Comparison of ENCODE assay signal across 11 cellular contexts in the genomic region with DNA sequence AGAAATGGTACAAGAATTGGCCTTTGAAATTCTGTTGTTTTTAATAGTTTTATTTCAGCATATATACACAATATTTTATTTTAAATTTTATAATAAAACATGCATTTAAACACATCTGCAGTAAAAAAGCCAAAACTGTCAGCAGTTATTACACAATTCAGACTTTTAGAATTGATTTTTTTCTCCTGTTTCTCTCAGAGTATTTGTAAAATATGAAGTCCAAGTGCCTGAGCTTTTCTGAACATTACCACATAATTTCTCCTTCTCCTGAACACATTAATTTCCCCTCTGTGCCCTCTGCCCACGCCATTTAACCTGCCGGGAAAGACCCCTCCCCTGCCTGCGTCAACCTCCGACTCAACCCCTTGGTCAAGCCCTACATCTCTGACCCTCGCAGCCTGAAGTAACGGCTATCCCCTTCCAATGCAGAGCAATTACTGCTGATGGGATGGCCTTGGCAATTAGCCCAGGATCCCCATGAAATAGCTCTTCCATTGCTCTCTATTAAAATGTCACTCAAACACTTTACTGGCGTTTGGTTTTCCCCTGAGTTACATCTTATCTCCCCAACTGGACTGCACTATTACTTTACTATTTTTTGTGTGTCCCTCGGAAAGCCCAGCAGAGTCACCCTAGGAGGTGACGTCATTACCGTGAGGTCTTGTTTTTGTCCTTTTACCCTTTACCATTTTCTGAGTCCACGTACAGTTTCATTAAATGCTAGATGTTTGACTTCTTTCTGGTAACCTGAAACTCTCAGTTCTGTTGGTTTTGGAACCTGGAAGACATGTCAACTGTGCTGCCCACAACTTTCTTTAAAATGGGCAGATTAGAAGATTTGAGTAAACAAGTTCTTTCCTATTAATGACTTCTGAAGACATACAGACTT.
DNase-seq lines count a peak whose midpoint lies in the region; ATAC-seq and TF ChIP-seq lines count a peak whose summit lies in the region.
"Had no signal": no experiment of that assay in that cellular context is flagged by ENCODE, and none has a peak within 500 bp of the region (broad histone marks: within the 10 kb centered on the region; RNA-seq: fewer than 3 reads in every experiment).

No MANE protein-coding gene starts in this region.

- TF ChIP-seq CTCF in right lobe of liver (IDR thresholded peaks at IDR 0.05), result no peak
- no peak for TF ChIP-seq CTCF in spleen (IDR thresholded peaks at IDR 0.05 in 8 of 11, conservative IDR thresholded peaks at IDR 0.05 in 3 of 11)

- H3K27ac ChIP-seq in CD8-positive, alpha-beta memory T cell (ENCODE audit: low read depth, low read length), result no peak overlapping the region
- H3K27ac ChIP-seq in right lobe of liver, result no peak overlapping the region
- no peak overlapping the region for H3K27ac ChIP-seq in spleen
- H3K27ac ChIP-seq: SJCRH30 had no signal

- POLR2A ChIA-PET in CD8-positive, alpha-beta memory T cell (lab: Charles Lee), result interaction anchor here (0.7 kb wide), 1 partner anchor 19 kb away, joined by 3 read pairs; no protein-coding TSS in a partner anchor
- POLR2A ChIA-PET in activated CD4-positive, alpha-beta memory T cell treated with anti-CD3 and anti-CD28 coated beads for 36 hours (lab: Charles Lee), result interaction anchor here (1.3 kb wide), 1 partner anchor 43 kb away, joined by 3 read pairs; no protein-coding TSS in a partner anchor

- TF ChIP-seq POLR2A in right lobe of liver (IDR thresholded peaks at IDR 0.05) (no peak), spleen (IDR thresholded peaks at IDR 0.05) (no peak)

- no peak for DNase-seq in CD8-positive, alpha-beta memory T cell
- DNase-seq in activated CD4-positive, alpha-beta memory T cell treated with anti-CD3 and anti-CD28 coated beads for 36 hours, result no peak
- peak in 1 of 3 donors; percentile 50 for DNase-seq in right lobe of liver
- DNase-seq in RPMI8226, result no peak
- no peak for DNase-seq in NAMALWA (ENCODE audit: low spot score)
- no peak for DNase-seq in spleen
- DNase-seq in hippocampal formation (lab: John Stamatoyannopoulos, UW), result no peak
- DNase-seq: naive B cell, NCI-H2081, SJCRH30 had no signal

- peak overlapping the region in 5 of 7 donors; percentile 4 to 84 (median 41) for H3K4me3 Mint-ChIP-seq in CD8-positive, alpha-beta memory T cell
- no peak overlapping the region for H3K4me3 Mint-ChIP-seq in activated CD4-positive, alpha-beta memory T cell treated with anti-CD3 and anti-CD28 coated beads for 36 hours
- H3K4me3 Mint-ChIP-seq: naive B cell had no signal

- CTCF ChIA-PET in CD8-positive, alpha-beta memory T cell (lab: Charles Lee), result interaction anchor here (0.7 to 1.1 kb wide), 3 partner anchors 10 to 64 kb away, joined by 3 to 4 read pairs (median 4); no protein-coding TSS in a partner anchor
- CTCF ChIA-PET in activated CD4-positive, alpha-beta memory T cell treated with anti-CD3 and anti-CD28 coated beads for 36 hours (lab: Charles Lee), result interaction anchor here (0.8 kb wide), 1 partner anchor 20 kb away, joined by 3 read pairs; no protein-coding TSS in a partner anchor

- ATAC-seq in HG03439 (IDR thresholded peaks at IDR 0.05; ENCODE audit: unreplicated experiment) (peak; percentile 52), right lobe of liver (peak in 3 of 4 donors; percentile 51 to 65 (median 53))

- peaks cover 34 to 77% (median 54%) of the 10 kb centered on the region in 3 donors for H3K4me1 Mint-ChIP-seq in CD8-positive, alpha-beta memory T cell
- H3K4me1 Mint-ChIP-seq in activated CD4-positive, alpha-beta memory T cell treated with anti-CD3 and anti-CD28 coated beads for 36 hours (ENCODE audit: low read depth), result peaks cover 46% of the 10 kb centered on the region

- peaks cover 28% of the 10 kb centered on the region for H3K4me1 ChIP-seq in CD8-positive, alpha-beta memory T cell (ENCODE audit: insufficient read depth, low read length)
- H3K4me1 ChIP-seq in right lobe of liver (peaks cover 0 to 8% (median 2%) of the 10 kb centered on the region in 4 donors), spleen (peaks cover 0 to 5% (median 1%) of the 10 kb centered on the region in 6 donors)

- peaks cover 0 to 2% of the 10 kb centered on the region in 2 donors for H3K27me3 Mint-ChIP-seq in CD8-positive, alpha-beta memory T cell
- H3K27me3 Mint-ChIP-seq in activated CD4-positive, alpha-beta memory T cell treated with anti-CD3 and anti-CD28 coated beads for 36 hours, result no peaks in the 10 kb centered on the region

- peaks cover 0 to 7% (median 3%) of the 10 kb centered on the region in 3 donors for H3K36me3 Mint-ChIP-seq in CD8-positive, alpha-beta memory T cell
- no peaks in the 10 kb centered on the region for H3K36me3 Mint-ChIP-seq in activated CD4-positive, alpha-beta memory T cell treated with anti-CD3 and anti-CD28 coated beads for 36 hours

- no peaks in the 10 kb centered on the region for H3K27me3 ChIP-seq in CD8-positive, alpha-beta memory T cell (ENCODE audit: insufficient read depth, low read length, poor library complexity, severe bottlenecking)
- H3K27me3 ChIP-seq in right lobe of liver, result peaks cover 0 to 4% of the 10 kb centered on the region in 2 donors
- H3K27me3 ChIP-seq in spleen (replicated peaks in 1 of 7), result no peaks in the 10 kb centered on the region
- H3K27me3 ChIP-seq: SJCRH30 had no signal

- no peaks in the 10 kb centered on the region for H3K9me3 Mint-ChIP-seq in CD8-positive, alpha-beta memory T cell
- H3K9me3 Mint-ChIP-seq in activated CD4-positive, alpha-beta memory T cell treated with anti-CD3 and anti-CD28 coated beads for 36 hours, result no peaks in the 10 kb centered on the region

- H3K27ac Mint-ChIP-seq in CD8-positive, alpha-beta memory T cell, result peak overlapping the region in 6 of 8 donors; percentile 27 to 84 (median 66)
- H3K27ac Mint-ChIP-seq in activated CD4-positive, alpha-beta memory T cell treated with anti-CD3 and anti-CD28 coated beads for 36 hours, result peak overlapping the region; percentile 73
- H3K27ac Mint-ChIP-seq: naive B cell had no signal

- H3K4me3 ChIP-seq in CD8-positive, alpha-beta memory T cell (ENCODE audit: low read length), result no peak overlapping the region
- no peak overlapping the region for H3K4me3 ChIP-seq in right lobe of liver
- no peak overlapping the region for H3K4me3 ChIP-seq in spleen
- H3K4me3 ChIP-seq: SJCRH30 had no signal

- intact Hi-C loops in activated CD4-positive, alpha-beta memory T cell treated with anti-CD3 and anti-CD28 coated beads for 36 hours (cut with micrococcal nuclease), result no loop called here
- intact Hi-C loops in right lobe of liver (cut with DNase I), result no loop called here
- intact Hi-C loops in spleen (cut with DNase I; ENCODE audit: low total_unique reads), result no loop called here

- no peaks in the 10 kb centered on the region for H3K36me3 ChIP-seq in CD8-positive, alpha-beta memory T cell (ENCODE audit: insufficient read depth, low read length)
- H3K36me3 ChIP-seq in right lobe of liver, result no peaks in the 10 kb centered on the region
- H3K36me3 ChIP-seq in spleen, result no peaks in the 10 kb centered on the region
- H3K36me3 ChIP-seq: SJCRH30 had no signal

- WGBS in right lobe of liver (ENCODE audit: insufficient coverage, low coverage, low lambda C conversion rate, missing lambda C conversion rate), result 28% methylated on average over 11 of the region's 11 CpGs
- 58 to 78% (median 71%) methylated on average over 11 of the region's 11 CpGs for WGBS in spleen, 5 donors

- H3K9me3 ChIP-seq in CD8-positive, alpha-beta memory T cell (ENCODE audit: low read length), result no peaks in the 10 kb centered on the region
- H3K9me3 ChIP-seq in right lobe of liver, result no peaks in the 10 kb centered on the region
- no peaks in the 10 kb centered on the region for H3K9me3 ChIP-seq in spleen
- H3K9me3 ChIP-seq: SJCRH30 had no signal
